ENCODE assay signal across 31 cellular contexts in genomic region chr11:77523712-77524111, GRCh38.
"Had no signal": no experiment of that assay in that cellular context is flagged by ENCODE, and none has a peak within 500 bp of the region (broad histone marks: within the 10 kb centered on the region; RNA-seq: fewer than 3 reads in every experiment).

No MANE protein-coding gene starts in this region.

- DNase-seq: activated B cell treated with CpG ODN at 0.5 μM for 24 hours; activated CD4-positive, alpha-beta memory T cell treated with anti-CD3 and anti-CD28 coated beads for 36 hours; activated CD4-positive, alpha-beta T cell treated with anti-CD3 and anti-CD28 coated beads for 4 hours; activated CD4-positive, alpha-beta T cell treated with anti-CD3 and anti-CD28 coated beads, Interleukin-2, amount 10 ng/mL, durations not matched to agents 24 days and 14 days; activated CD4-positive, alpha-beta T cell treated with anti-CD3 and anti-CD28 coated beads, Interleukin-2, amount 50 U/mL, for 1 hour; activated CD4-positive, alpha-beta T cell treated with anti-CD3 and anti-CD28 coated beads, Interleukin-2, amount 50 U/mL, for 4 hours; activated CD4-positive, CD25-positive, alpha-beta regulatory T cell treated with anti-CD3 and anti-CD28 coated beads, Interleukin-2, amount 50 U/mL, for 72 hours; activated CD8-positive, alpha-beta memory T cell treated with anti-CD3 and anti-CD28 coated beads, Interleukin-2, amount 50 U/mL, for 4 hours; activated CD8-positive, alpha-beta T cell treated with anti-CD3 and anti-CD28 coated beads for 36 hours; activated effector memory CD4-positive, alpha-beta T cell treated with anti-CD3 and anti-CD28 coated beads, Interleukin-2, amount 50 U/mL, for 16 hours; activated gamma-delta T cell treated with Interleukin-2 at 50 U/mL for 16 hours; activated naive CD4-positive, alpha-beta T cell treated with anti-CD3 and anti-CD28 coated beads, Interleukin-2, amount 10 ng/mL, durations not matched to agents 7 days and 5 days; activated naive CD4-positive, alpha-beta T cell treated with Interleukin-2 at 50 U/mL for 16 hours; activated naive CD8-positive, alpha-beta T cell treated with anti-CD3 and anti-CD28 coated beads, Interleukin-2, amount 10 ng/mL, durations not matched to agents 7 days and 5 days; activated naive CD8-positive, alpha-beta T cell treated with anti-CD3 and anti-CD28 coated beads, Interleukin-2, amount 50 U/mL, for 24 hours; activated T-cell treated with anti-CD3 and anti-CD28 coated beads for 4 hours; activated T-cell treated with anti-CD3 and anti-CD28 coated beads, Interleukin-2, amount 50 U/mL, for 1 hour; activated T-cell treated with anti-CD3 and anti-CD28 coated beads, Interleukin-2, amount 50 U/mL, for 4 hours; activated T-cell treated with anti-CD3 and anti-CD28 coated beads, Interleukin-2, amount 50 U/mL, for 72 hours; amygdala; anterior cingulate cortex; central memory CD4-positive, alpha-beta T cell; T-helper 1 cell; T-helper 2 cell; T-helper 9 cell had no signal

- H3K27me3 ChIP-seq: ascending aorta, cardiac muscle cell had no signal

- FAIRE-seq: bronchial epithelial cell, TTC549 had no signal

- H3K36me3 ChIP-seq: ascending aorta, cardiac muscle cell had no signal

- ATAC-seq: activated CD8-positive, alpha-beta T cell treated with anti-CD3 and anti-CD28 coated beads for 36 hours; activated naive CD8-positive, alpha-beta T cell treated with anti-CD3 and anti-CD28 coated beads, Interleukin-2, amount 50 U/mL, for 24 hours; activated T-cell treated with anti-CD3 and anti-CD28 coated beads, Interleukin-2, amount 50 U/mL, for 4 hours; activated T-cell treated with anti-CD3 and anti-CD28 coated beads, Interleukin-2, amount 50 U/mL, for 72 hours; activated T-helper 17 cell treated with anti-CD3 and anti-CD28 coated beads, Interleukin-2, amount 50 U/mL, for 72 hours had no signal

- H3K4me1 ChIP-seq: ascending aorta had no signal

- H3K4me3 ChIP-seq: ascending aorta, cardiac muscle cell had no signal

- H3K27ac ChIP-seq: ascending aorta, cardiac muscle cell, VCaP had no signal

- H3K9me3 ChIP-seq: ascending aorta had no signal
